In genomic region chr17:8163978-8164814, GRCh38 we compare ENCODE assay signal across 6 cellular contexts. TPM values are rescaled to one million over a fixed set of nuclear protein-coding genes. Genes with fewer than 3 reads are reported as not detected.
A peak's percentile ranks its signal among the peaks of the same experiment; 100 is the strongest.
DNase-seq lines count a peak whose midpoint lies in the region; ATAC-seq and TF ChIP-seq lines count a peak whose summit lies in the region.

No MANE protein-coding gene starts in this region.

- 21 to 31% (median 23%) methylated on average over 10 to 13 of the region's 13 CpGs for WGBS in spleen, 5 donors

- peak; percentile 39 to 50 for ATAC-seq in activated CD4-positive, CD25-positive, alpha-beta regulatory T cell treated with anti-CD3 and anti-CD28 coated beads, Interleukin-2, amount 50 U/mL, for 24 hours

- intact Hi-C loops in spleen (cut with DNase I; ENCODE audit: low total_unique reads): no loop called here

- peak overlapping the region; percentile 75 for H3K4me3 ChIP-seq in HUES48 (ENCODE audit: low read depth, low read length)
- peak overlapping the region in 4 of 8 donors; percentile 10 to 96 (median 48) for H3K4me3 ChIP-seq in spleen

- peak overlapping the region; percentile 99 for H3K27ac ChIP-seq in HUES48 (ENCODE audit: low read depth, low read length)
- H3K27ac ChIP-seq in spleen: peak overlapping the region; percentile 98 to 100 (median 100)

- H3K36me3 ChIP-seq in HUES48 (ENCODE audit: control insufficient read depth, insufficient read depth, low read length) (peaks cover 20% of the 10 kb centered on the region), spleen (peaks cover 0 to 26% (median 23%) of the 10 kb centered on the region in 6 donors)

- peak in 1 of 3 donors; percentile 2 for TF ChIP-seq POLR2A in spleen (IDR thresholded peaks at IDR 0.05)

- peak overlapping the region; percentile 1; the same call in 1 of the 2 replicates for H3K9ac ChIP-seq in HUES48 (ENCODE audit: low read depth, low read length)

- TF ChIP-seq CTCF in spleen (IDR thresholded peaks at IDR 0.05 in 8 of 11, conservative IDR thresholded peaks at IDR 0.05 in 3 of 11): no peak

- DNase-seq in glomerular visceral epithelial cell (ENCODE audit: extremely low spot score) (peak; percentile 51), spleen (peak; percentile 94), foreskin melanocyte (no peak), globus pallidus (ENCODE audit: low spot score) (no peak)

- H3K9me3 ChIP-seq in HUES48 (ENCODE audit: control insufficient read depth, insufficient read depth, low read length): no peaks in the 10 kb centered on the region
- H3K9me3 ChIP-seq in spleen: no peaks in the 10 kb centered on the region

- no peaks in the 10 kb centered on the region for H3K27me3 ChIP-seq in HUES48 (ENCODE audit: control insufficient read depth, insufficient read depth, low read length)
- H3K27me3 ChIP-seq in spleen (replicated peaks in 1 of 7): no peaks in the 10 kb centered on the region

- H3K4me1 ChIP-seq in HUES48 (ENCODE audit: control insufficient read depth, insufficient read depth, low read length) (peaks cover 13% of the 10 kb centered on the region), spleen (peaks cover 28 to 60% (median 51%) of the 10 kb centered on the region in 6 donors)

RNA-seq across cellular contexts. Expression of gene VAMP2, which starts 1.4 kb away (rescaled TPM):
- 10 to 100 TPM; 37.5 to 94.8 (median 65.7) TPM for total RNA-seq in spleen
- 10 to 100 TPM; 38.7 to 57.8 (median 38.8) TPM for polyA plus RNA-seq in spleen

RNA-seq across cellular contexts. Expression of gene TMEM107, which starts 12.0 kb away (rescaled TPM):
- 10 to 100 TPM; 13.0 to 42.2 (median 22.4) TPM for total RNA-seq in spleen
- polyA plus RNA-seq in spleen: 10 to 100 TPM in 2 of 3 donors, 1 to 10 TPM in 1; 8.1 to 14.0 (median 11.9) TPM

RNA-seq across cellular contexts. Expression of gene PER1, which starts 12.0 kb away (rescaled TPM):
- total RNA-seq in spleen: 100 to 1,000 TPM in 2 of 7 donors, 10 to 100 TPM in 5; 68.0 to 213 (median 73.5) TPM
- polyA plus RNA-seq in spleen: 10 to 100 TPM; 12.6 to 83.0 (median 17.5) TPM

RNA-seq across cellular contexts. Expression of gene BORCS6, which starts 25.8 kb away (rescaled TPM):
- 10 to 100 TPM in 6 of 7 donors, 1 to 10 TPM in 1; 9.5 to 14.6 (median 12.3) TPM for total RNA-seq in spleen
- polyA plus RNA-seq in spleen: 10 to 100 TPM in 2 of 3 donors, 1 to 10 TPM in 1; 10.0 to 16.5 (median 12.9) TPM

RNA-seq across cellular contexts. Expression of gene HES7, which starts 40.3 kb away (rescaled TPM):
- total RNA-seq in spleen: under 1 TPM in 2 of 7 donors, not detected in 5; 0.41 to 0.67 TPM
- polyA plus RNA-seq in spleen: under 1 TPM; 0.04 to 0.53 (median 0.32) TPM

Comparison
In these comparisons a context has a peak if more than half of its experiments do, and no peak if none do; other contexts are left out.
1. DNase-seq: peak in glomerular visceral epithelial cell (single experiment) and spleen (single experiment); none in foreskin melanocyte (single experiment) and globus pallidus (single experiment).